8 cellular contexts compared by ENCODE assay signal in the genomic region with DNA sequence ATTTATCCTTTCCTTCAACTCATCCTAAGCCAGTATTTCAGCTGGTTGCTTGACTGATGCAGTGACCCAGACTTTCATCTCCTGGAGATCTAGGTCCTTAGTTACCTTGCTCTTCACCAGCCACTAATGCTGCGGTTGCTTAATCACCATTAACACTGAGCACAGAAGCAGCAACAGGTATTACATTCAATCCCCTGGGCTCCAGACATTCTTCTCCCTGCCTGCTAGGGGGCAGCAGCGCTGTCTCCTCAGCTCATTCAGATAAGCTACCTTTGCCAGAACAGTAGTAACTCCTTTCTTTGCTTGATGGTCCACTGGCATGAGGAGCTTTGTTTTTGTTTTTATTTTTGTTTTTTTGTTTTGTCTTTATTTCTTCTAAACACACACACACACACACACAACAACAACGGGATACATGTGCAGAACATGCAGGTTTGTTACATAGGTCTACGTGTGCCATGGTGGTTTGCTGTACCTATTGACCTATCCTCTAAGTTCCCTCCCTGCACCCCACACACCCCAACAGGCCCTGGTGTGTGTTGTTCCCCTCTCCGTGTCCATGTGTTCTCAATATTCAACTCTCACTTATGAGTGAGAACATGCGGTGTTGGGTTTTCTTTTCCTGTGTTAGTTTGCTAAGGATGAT.
A peak's percentile ranks its signal among the peaks of the same experiment; 100 is the strongest.
DNase-seq lines count a peak whose midpoint lies in the region; ATAC-seq and TF ChIP-seq lines count a peak whose summit lies in the region.

No MANE protein-coding gene starts in this region.

- no peak for ATAC-seq in lung (ENCODE audit: insufficient read depth, low FRiP score)
- no peak for ATAC-seq in GM19328 (IDR thresholded peaks at IDR 0.05; ENCODE audit: unreplicated experiment)
- no peak for ATAC-seq in HG02852 (IDR thresholded peaks at IDR 0.05; ENCODE audit: unreplicated experiment)

- no peaks in the 10 kb centered on the region for H3K9me3 ChIP-seq in lung (ENCODE audit: control insufficient read depth in 2 of 2, insufficient read depth in 1 of 2, low read length in 1 of 2)

- H3K36me3 ChIP-seq in lung (ENCODE audit: control insufficient read depth in 2 of 2, insufficient read depth in 2 of 2, low read length in 2 of 2), result no peaks in the 10 kb centered on the region

- no peaks in the 10 kb centered on the region for H3K27me3 ChIP-seq in lung (ENCODE audit: control insufficient read depth, insufficient read depth)

- no peak overlapping the region for H3K27ac ChIP-seq in VCaP
- H3K27ac ChIP-seq in lung (ENCODE audit: low read depth in 1 of 2, low read length in 1 of 2), result no peak overlapping the region

- 80 to 84% methylated on average over 6 of the region's 6 CpGs for WGBS in lung, 2 donors

- no peaks in the 10 kb centered on the region for H3K4me1 ChIP-seq in lung (ENCODE audit: control insufficient read depth in 2 of 2, insufficient read depth in 2 of 2, low read length in 2 of 2)

- TF ChIP-seq CTCF in GM10266 (IDR thresholded peaks at IDR 0.05; ENCODE audit: control insufficient read depth, insufficient read depth, low read depth, missing control alignments), result peak; percentile 38
- peak; percentile 79 for TF ChIP-seq CTCF in VCaP (conservative IDR thresholded peaks at IDR 0.05)
- TF ChIP-seq CTCF in lung (IDR thresholded peaks at IDR 0.05; ENCODE audit: control extremely low read depth, extremely low read depth), result no peak

- no peak overlapping the region for H3K4me3 ChIP-seq in lung

- no peak for DNase-seq in GM10266 (ENCODE audit: extremely low spot score)
- peak; percentile 45 for DNase-seq in LHCN-M2 (ENCODE audit: low read depth)
- DNase-seq in lung (ENCODE audit: low spot score), result peak; percentile 30
- no peak for DNase-seq in activated naive CD4-positive, alpha-beta T cell treated with anti-CD3 and anti-CD28 coated beads, Interleukin-2, amount 50 U/mL, for 16 hours
- no peak for DNase-seq in NCI-H2227 (lab: John Stamatoyannopoulos, UW; ENCODE audit: unreplicated experiment)

Comparison
In these comparisons a context has a peak if more than half of its experiments do, and no peak if none do; other contexts are left out.
1. DNase-seq: peak in LHCN-M2 (single experiment) and lung (single experiment); none in GM10266 (single experiment), activated naive CD4-positive, alpha-beta T cell treated with anti-CD3 and anti-CD28 coated beads, Interleukin-2, amount 50 U/mL, for 16 hours (single experiment) and NCI-H2227 (single experiment).